Comparison of ENCODE assay signal across 39 cellular contexts in genomic region chr20:58245931-58246330, GRCh38. TPM values are rescaled to one million over a fixed set of nuclear protein-coding genes. Genes with fewer than 3 reads are reported as not detected.
"Had no signal": no experiment of that assay in that cellular context is flagged by ENCODE, and none has a peak within 500 bp of the region (broad histone marks: within the 10 kb centered on the region; RNA-seq: fewer than 3 reads in every experiment).

No MANE protein-coding gene starts in this region.

- H3K9me3 Mint-ChIP-seq: activated B cell treated with CpG ODN at 0.5 μM for 24 hours; activated CD4-positive, alpha-beta memory T cell treated with anti-CD3 and anti-CD28 coated beads, Interleukin-2, amount 10 ng/mL, durations not matched to agents 7 days and 5 days; activated CD4-positive, alpha-beta T cell treated with anti-CD3 and anti-CD28 coated beads, Interleukin-2, amount 10 ng/mL, durations not matched to agents 24 days and 14 days; activated naive CD4-positive, alpha-beta T cell treated with anti-CD3 and anti-CD28 coated beads, Interleukin-2, amount 10 ng/mL, durations not matched to agents 7 days and 5 days; activated naive CD4-positive, alpha-beta T cell treated with anti-CD3 and anti-CD28 coated beads, Interleukin-2, amount 50 U/mL, for 24 hours; activated naive CD8-positive, alpha-beta T cell treated with anti-CD3 and anti-CD28 coated beads, Interleukin-2, amount 10 ng/mL, durations not matched to agents 7 days and 5 days; activated naive CD8-positive, alpha-beta T cell treated with anti-CD3 and anti-CD28 coated beads, Interleukin-2, amount 50 U/mL, for 24 hours; activated T-cell treated with anti-CD3 and anti-CD28 coated beads, Interleukin-2, amount 50 U/mL, for 24 hours; activated T-helper 2 cell treated with anti-CD3 and anti-CD28 coated beads, Interferon-gamma antibody, Interleukin-2, Interleukin-4, amounts not matched to agents 10 μg/mL and 5 μg/mL and 100 μg/mL, durations not matched to agents 14 hours and 24 hours and 36 hours; brain; central memory CD8-positive, alpha-beta T cell; T-helper 1 cell treated with Interleukin-12 subunit alpha and Interleukin-12 subunit beta and Interleukin-4 antibody, amounts not matched to agents 30 μg/mL and 1 μg/mL, for 36 hours; T-helper 2 cell treated with Interferon-gamma antibody and Interleukin-4, amounts not matched to agents 5 μg/mL and 100 μg/mL, for 36 hours had no signal

- H3K4me3 ChIP-seq: ascending aorta, cardiac muscle cell had no signal

- H3K27me3 ChIP-seq: ascending aorta, cardiac muscle cell had no signal

- H3K27me3 Mint-ChIP-seq: activated B cell treated with CpG ODN at 0.5 μM for 24 hours; activated CD4-positive, alpha-beta memory T cell treated with anti-CD3 and anti-CD28 coated beads, Interleukin-2, amount 10 ng/mL, durations not matched to agents 7 days and 5 days; activated CD4-positive, alpha-beta T cell treated with anti-CD3 and anti-CD28 coated beads, Interleukin-2, amount 10 ng/mL, durations not matched to agents 24 days and 14 days; activated naive CD4-positive, alpha-beta T cell treated with anti-CD3 and anti-CD28 coated beads, Interleukin-2, amount 10 ng/mL, durations not matched to agents 7 days and 5 days; activated naive CD4-positive, alpha-beta T cell treated with anti-CD3 and anti-CD28 coated beads, Interleukin-2, amount 50 U/mL, for 24 hours; activated naive CD8-positive, alpha-beta T cell; activated naive CD8-positive, alpha-beta T cell treated with anti-CD3 and anti-CD28 coated beads, Interleukin-2, amount 10 ng/mL, durations not matched to agents 7 days and 5 days; activated naive CD8-positive, alpha-beta T cell treated with anti-CD3 and anti-CD28 coated beads, Interleukin-2, amount 50 U/mL, for 24 hours; activated T-cell treated with anti-CD3 and anti-CD28 coated beads, Interleukin-2, amount 50 U/mL, for 24 hours; central memory CD8-positive, alpha-beta T cell had no signal

- H3K4me1 ChIP-seq: ascending aorta had no signal

- ATAC-seq: activated CD8-positive, alpha-beta T cell treated with anti-CD3 and anti-CD28 coated beads, Interleukin-2, amount 10 ng/mL, durations not matched to agents 7 days and 5 days; activated naive CD8-positive, alpha-beta T cell treated with anti-CD3 and anti-CD28 coated beads, Interleukin-2, amount 50 U/mL, for 24 hours had no signal

- H3K27ac ChIP-seq: ascending aorta, cardiac muscle cell, VCaP had no signal

- H3K9me3 ChIP-seq: ascending aorta had no signal

- FAIRE-seq: bronchial epithelial cell, TTC549 had no signal

- DNase-seq: activated B cell treated with CpG ODN at 0.5 μM for 24 hours; activated CD4-positive, alpha-beta memory T cell treated with anti-CD3 and anti-CD28 coated beads, Interleukin-2, amount 10 ng/mL, durations not matched to agents 7 days and 5 days; activated CD4-positive, alpha-beta T cell treated with anti-CD3 and anti-CD28 coated beads for 4 hours; activated CD4-positive, alpha-beta T cell treated with anti-CD3 and anti-CD28 coated beads, Interleukin-2, amount 50 U/mL, for 1 hour; activated CD4-positive, alpha-beta T cell treated with anti-CD3 and anti-CD28 coated beads, Interleukin-2, amount 50 U/mL, for 48 hours; activated CD4-positive, CD25-positive, alpha-beta regulatory T cell treated with anti-CD3 and anti-CD28 coated beads, Interleukin-2, amount 50 U/mL, for 72 hours; activated CD8-positive, alpha-beta memory T cell treated with anti-CD3 and anti-CD28 coated beads, Interleukin-2, amount 50 U/mL, for 48 hours; activated CD8-positive, alpha-beta T cell treated with anti-CD3 and anti-CD28 coated beads, Interleukin-2, amount 10 ng/mL, durations not matched to agents 7 days and 5 days; activated effector memory CD4-positive, alpha-beta T cell treated with Interleukin-2 at 50 U/mL for 16 hours; activated gamma-delta T cell; activated naive CD4-positive, alpha-beta T cell treated with anti-CD3 and anti-CD28 coated beads, Interleukin-2, amount 10 ng/mL, durations not matched to agents 7 days and 5 days; activated naive CD4-positive, alpha-beta T cell treated with Interleukin-2 at 50 U/mL for 16 hours; activated naive CD8-positive, alpha-beta T cell treated with anti-CD3 and anti-CD28 coated beads, Interleukin-2, amount 10 ng/mL, durations not matched to agents 7 days and 5 days; activated naive CD8-positive, alpha-beta T cell treated with anti-CD3 and anti-CD28 coated beads, Interleukin-2, amount 50 U/mL, for 24 hours; activated T-cell treated with anti-CD3 and anti-CD28 coated beads, Interleukin-2, amount 50 U/mL, for 24 hours; activated T-cell treated with anti-CD3 and anti-CD28 coated beads, Interleukin-2, amount 50 U/mL, for 48 hours; amygdala; anterior cingulate cortex; caudate nucleus; cerebellar nuclear complex; T-helper 1 cell; T-helper 2 cell; T-helper 9 cell had no signal

- H3K4me3 Mint-ChIP-seq: activated B cell treated with CpG ODN at 0.5 μM for 24 hours; activated CD4-positive, alpha-beta memory T cell treated with anti-CD3 and anti-CD28 coated beads, Interleukin-2, amount 10 ng/mL, durations not matched to agents 7 days and 5 days; activated CD4-positive, alpha-beta T cell treated with anti-CD3 and anti-CD28 coated beads, Interleukin-2, amount 10 ng/mL, durations not matched to agents 24 days and 14 days; activated CD8-positive, alpha-beta T cell treated with anti-CD3 and anti-CD28 coated beads, Interleukin-2, amount 10 ng/mL, durations not matched to agents 7 days and 5 days; activated naive CD4-positive, alpha-beta T cell treated with anti-CD3 and anti-CD28 coated beads, Interleukin-2, amount 10 ng/mL, durations not matched to agents 7 days and 5 days; activated naive CD4-positive, alpha-beta T cell treated with anti-CD3 and anti-CD28 coated beads, Interleukin-2, amount 50 U/mL, for 24 hours; activated naive CD8-positive, alpha-beta T cell; activated naive CD8-positive, alpha-beta T cell treated with anti-CD3 and anti-CD28 coated beads, Interleukin-2, amount 10 ng/mL, durations not matched to agents 7 days and 5 days; activated naive CD8-positive, alpha-beta T cell treated with anti-CD3 and anti-CD28 coated beads, Interleukin-2, amount 50 U/mL, for 24 hours; activated T-cell treated with anti-CD3 and anti-CD28 coated beads, Interleukin-2, amount 50 U/mL, for 24 hours; brain; central memory CD8-positive, alpha-beta T cell; T-helper 1 cell treated with Interleukin-12 subunit alpha and Interleukin-12 subunit beta and Interleukin-4 antibody, amounts not matched to agents 30 μg/mL and 1 μg/mL, for 36 hours; T-helper 2 cell treated with Interferon-gamma antibody and Interleukin-4, amounts not matched to agents 5 μg/mL and 100 μg/mL, for 36 hours had no signal

- H3K4me1 Mint-ChIP-seq: activated B cell treated with CpG ODN at 0.5 μM for 24 hours; activated CD4-positive, alpha-beta memory T cell treated with anti-CD3 and anti-CD28 coated beads, Interleukin-2, amount 10 ng/mL, durations not matched to agents 7 days and 5 days; activated naive CD4-positive, alpha-beta T cell treated with anti-CD3 and anti-CD28 coated beads, Interleukin-2, amount 10 ng/mL, durations not matched to agents 7 days and 5 days; brain; central memory CD8-positive, alpha-beta T cell had no signal

- H3K27ac Mint-ChIP-seq: activated B cell treated with CpG ODN at 0.5 μM for 24 hours; activated CD4-positive, alpha-beta memory T cell treated with anti-CD3 and anti-CD28 coated beads, Interleukin-2, amount 10 ng/mL, durations not matched to agents 7 days and 5 days; activated CD4-positive, alpha-beta T cell treated with anti-CD3 and anti-CD28 coated beads, Interleukin-2, amount 10 ng/mL, durations not matched to agents 24 days and 14 days; activated CD8-positive, alpha-beta T cell treated with anti-CD3 and anti-CD28 coated beads, Interleukin-2, amount 10 ng/mL, durations not matched to agents 7 days and 5 days; activated naive CD4-positive, alpha-beta T cell treated with anti-CD3 and anti-CD28 coated beads, Interleukin-2, amount 10 ng/mL, durations not matched to agents 7 days and 5 days; activated naive CD4-positive, alpha-beta T cell treated with anti-CD3 and anti-CD28 coated beads, Interleukin-2, amount 50 U/mL, for 24 hours; activated naive CD8-positive, alpha-beta T cell; activated naive CD8-positive, alpha-beta T cell treated with anti-CD3 and anti-CD28 coated beads, Interleukin-2, amount 10 ng/mL, durations not matched to agents 7 days and 5 days; activated naive CD8-positive, alpha-beta T cell treated with anti-CD3 and anti-CD28 coated beads, Interleukin-2, amount 50 U/mL, for 24 hours; activated T-cell treated with anti-CD3 and anti-CD28 coated beads, Interleukin-2, amount 50 U/mL, for 24 hours; activated T-helper 2 cell treated with anti-CD3 and anti-CD28 coated beads, Interferon-gamma antibody, Interleukin-2, Interleukin-4, amounts not matched to agents 10 μg/mL and 5 μg/mL and 100 μg/mL, durations not matched to agents 14 hours and 24 hours and 36 hours; brain; T-helper 1 cell treated with Interleukin-12 subunit alpha and Interleukin-12 subunit beta and Interleukin-4 antibody, amounts not matched to agents 30 μg/mL and 1 μg/mL, for 36 hours; T-helper 2 cell treated with Interferon-gamma antibody and Interleukin-4, amounts not matched to agents 5 μg/mL and 100 μg/mL, for 36 hours had no signal

RNA-seq across cellular contexts. Expression of gene ANKRD60, which starts 17.5 kb away (rescaled TPM):
- total RNA-seq: activated B cell treated with CpG ODN at 0.5 μM for 24 hours; activated CD4-positive, alpha-beta memory T cell treated with anti-CD3 and anti-CD28 coated beads, Interleukin-2, amount 10 ng/mL, durations not matched to agents 7 days and 5 days; activated CD4-positive, alpha-beta T cell treated with anti-CD3 and anti-CD28 coated beads, Interleukin-2, amount 10 ng/mL, durations not matched to agents 24 days and 14 days; activated CD8-positive, alpha-beta memory T cell treated with anti-CD3 and anti-CD28 coated beads for 36 hours; activated CD8-positive, alpha-beta T cell treated with anti-CD3 and anti-CD28 coated beads, Interleukin-2, amount 10 ng/mL, durations not matched to agents 7 days and 5 days; activated naive CD8-positive, alpha-beta T cell treated with anti-CD3 and anti-CD28 coated beads, Interleukin-2, amount 10 ng/mL, durations not matched to agents 7 days and 5 days; activated T-helper 2 cell treated with anti-CD3 and anti-CD28 coated beads, Interferon-gamma antibody, Interleukin-2, Interleukin-4, amounts not matched to agents 10 μg/mL and 5 μg/mL and 100 μg/mL, durations not matched to agents 14 hours and 24 hours and 36 hours; ascending aorta; bronchial epithelial cell; cardiac muscle cell; chondrocyte had no signal
- polyA plus RNA-seq: adipose tissue, cardiac muscle cell had no signal
